In the genomic region with DNA sequence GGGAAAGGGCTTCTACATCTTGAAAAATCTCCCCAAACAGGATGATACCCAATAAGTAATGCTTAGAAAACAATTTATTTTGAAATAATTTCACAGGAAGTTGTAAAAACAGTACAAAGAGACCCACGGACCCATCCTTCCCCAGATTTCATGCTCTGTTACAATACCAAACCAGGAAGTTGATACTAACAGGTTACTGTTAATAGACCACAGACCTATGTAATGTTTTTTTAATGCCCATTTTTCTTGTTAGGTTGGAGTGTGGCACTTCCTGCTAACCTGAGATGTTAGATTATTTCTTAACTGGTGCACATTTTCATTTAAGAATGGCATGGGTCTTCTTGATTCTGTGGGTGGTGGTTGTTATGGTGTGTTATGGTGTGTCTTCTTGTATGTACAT, we compare ENCODE assay signal across 13 cellular contexts. TPM values are rescaled to one million over a fixed set of nuclear protein-coding genes. Genes with fewer than 3 reads are reported as not detected.
A peak's percentile ranks its signal among the peaks of the same experiment; 100 is the strongest.
DNase-seq lines count a peak whose midpoint lies in the region; ATAC-seq, FAIRE-seq and TF ChIP-seq lines count a peak whose summit lies in the region.
"Had no signal": no experiment of that assay in that cellular context is flagged by ENCODE, and none has a peak within 500 bp of the region (broad histone marks: within the 10 kb centered on the region; RNA-seq: fewer than 3 reads in every experiment).

No MANE protein-coding gene starts in this region.

- peak overlapping the region; percentile 91 for H3K4me2 ChIP-seq in OCI-LY7 (ENCODE audit: low read length)
- H3K4me2 ChIP-seq: hepatocyte had no signal

- TF ChIP-seq CTCF in OCI-LY7 (conservative IDR thresholded peaks at IDR 0.05; ENCODE audit: low read length) (no peak), foreskin keratinocyte (conservative IDR thresholded peaks at IDR 0.05) (no peak), kidney (IDR thresholded peaks at IDR 0.05; ENCODE audit: borderline replicate concordance, extremely low read depth, insufficient read depth) (no peak), osteocyte (IDR thresholded peaks at IDR 0.05) (no peak)

- no peaks in the 10 kb centered on the region for H3K36me3 Mint-ChIP-seq in osteocyte (ENCODE audit: unreplicated experiment)

- DNase-seq in AML-193 (lab: John Stamatoyannopoulos, UW) = peak; percentile 43 to 68
- peak; percentile 59 for DNase-seq in OCI-LY7 (ENCODE audit: low spot score)
- DNase-seq in foreskin keratinocyte = no peak
- no peak for DNase-seq in 8988T
- no peak for DNase-seq in kidney
- DNase-seq in osteocyte (ENCODE audit: extremely low spot score, unreplicated experiment) = no peak
- DNase-seq in NCI-H187 (lab: John Stamatoyannopoulos, UW) = no peak
- DNase-seq: stimulated activated CD4-positive, alpha-beta T cell treated with anti-CD3 and anti-CD28 coated beads, Interleukin-2, amount 100 ng/mL, for 48 hours had no signal

- H3K4me3 ChIP-seq in OCI-LY7 (ENCODE audit: low read depth, low read length, poor library complexity, severe bottlenecking) (peak overlapping the region; percentile 51), kidney (ENCODE audit: low read length in 2 of 2) (no peak overlapping the region)
- H3K4me3 ChIP-seq: hepatocyte, SK-N-MC, tibial nerve had no signal

- H3K9me3 Mint-ChIP-seq in osteocyte (ENCODE audit: unreplicated experiment) = peaks cover 11% of the 10 kb centered on the region

- H3K4me1 Mint-ChIP-seq in osteocyte (ENCODE audit: unreplicated experiment) = peaks cover 15% of the 10 kb centered on the region

- no peak overlapping the region for H3K9ac ChIP-seq in kidney (ENCODE audit: low read length in 2 of 2)

- H3K27ac ChIP-seq in OCI-LY7 (ENCODE audit: low read depth, low read length, poor library complexity, severe bottlenecking) (peak overlapping the region; percentile 95), foreskin keratinocyte (peak overlapping the region; percentile 22), kidney (ENCODE audit: low read depth in 2 of 2, low read length in 2 of 2) (no peak overlapping the region)
- H3K27ac ChIP-seq: hepatocyte, SK-N-MC had no signal

- BruUV-seq in OCI-LY7 (replicated peaks; lab: Mats Ljungman, UMichigan) = no TSS peak

- peaks cover 78% of the 10 kb centered on the region; the same call in 1 of the 2 replicates for H3K79me2 ChIP-seq in OCI-LY7 (ENCODE audit: insufficient read depth, low read depth, low read length)

- peaks cover 24% of the 10 kb centered on the region for H3K9me3 ChIP-seq in OCI-LY7 (ENCODE audit: low read length)
- H3K9me3 ChIP-seq in kidney (ENCODE audit: control insufficient read depth in 1 of 2, low read length in 2 of 2) = peaks cover 0 to 10% of the 10 kb centered on the region in 2 donors

- no peaks in the 10 kb centered on the region for H3K9me2 ChIP-seq in OCI-LY7 (ENCODE audit: insufficient read depth, low read length)

- intact Hi-C loops in OCI-LY7 (cut with micrococcal nuclease; ENCODE audit: unreplicated experiment) (no loop called here), kidney (cut with DNase I) (no loop called here)

- no peak overlapping the region; the same call in 1 of the 2 replicates for H2AFZ ChIP-seq in OCI-LY7 (ENCODE audit: low read length)
- H2AFZ ChIP-seq: hepatocyte had no signal

- CTCF ChIA-PET in OCI-LY7 (lab: Charles Lee; ENCODE audit: unreplicated experiment) = no interaction called here

- H3K27me3 Mint-ChIP-seq in osteocyte (ENCODE audit: unreplicated experiment) = no peaks in the 10 kb centered on the region

- H3K36me3 ChIP-seq in OCI-LY7 (ENCODE audit: insufficient read depth, low read length) (peaks cover 30% of the 10 kb centered on the region), kidney (ENCODE audit: control insufficient read depth in 1 of 2, insufficient read depth in 2 of 2, low read length in 2 of 2) (no peaks in the 10 kb centered on the region)
- H3K36me3 ChIP-seq: tibial nerve had no signal

- H3K27ac Mint-ChIP-seq in osteocyte (ENCODE audit: unreplicated experiment) = no peak overlapping the region

- H3K4me1 ChIP-seq in OCI-LY7 (ENCODE audit: insufficient read depth, low read length, poor library complexity, severe bottlenecking) (peaks cover 59% of the 10 kb centered on the region), foreskin keratinocyte (peaks cover 23% of the 10 kb centered on the region), kidney (ENCODE audit: control insufficient read depth in 1 of 2, insufficient read depth in 1 of 2, low read depth in 1 of 2, low read length in 2 of 2) (peaks cover 6 to 10% of the 10 kb centered on the region in 2 donors)

- no peaks in the 10 kb centered on the region for H3K27me3 ChIP-seq in foreskin keratinocyte
- H3K27me3 ChIP-seq: hepatocyte, tibial nerve had no signal

- POLR2A ChIA-PET in OCI-LY7 (lab: Charles Lee) = interaction anchor here (1.0 to 1.5 kb wide), 4 partner anchors 10 to 114 kb away, joined by 3 to 7 read pairs (median 4); no protein-coding TSS in a partner anchor

- FAIRE-seq in kidney (lab: Jason Lieb, UNC) = no peak
- FAIRE-seq: H1 had no signal

- H3K4me3 Mint-ChIP-seq in osteocyte (ENCODE audit: unreplicated experiment) = no peak overlapping the region

- peak; percentile 33 for ATAC-seq in GM18511 (IDR thresholded peaks at IDR 0.05; ENCODE audit: unreplicated experiment)
- ATAC-seq in foreskin keratinocyte = peak; percentile 13

- H4K20me1 ChIP-seq in OCI-LY7 (ENCODE audit: insufficient read depth, low read length) = no peaks in the 10 kb centered on the region

RNA-seq across cellular contexts. Expression of gene MGAT5, which starts 21.4 kb away (rescaled TPM):
- 39.1 and 60.8 TPM in 2 replicates for total RNA-seq in OCI-LY7 (2014; rRNA removed; shearing (Covaris generic))
- total RNA-seq in OCI-LY7 (2022) (58.4 and 68.0 TPM in 2 replicates), foreskin keratinocyte (60.2 and 83.1 TPM in 2 replicates), kidney (40.9 TPM), osteocyte (22.6 and 23.8 TPM in 2 replicates)
- polyA plus RNA-seq in foreskin keratinocyte (11.9 and 14.6 TPM in 2 replicates), kidney (ENCODE audit: insufficient read depth, low read depth, low replicate concordance) (14.3 TPM)

Comparison
In these comparisons a context has a peak if more than half of its experiments do, and no peak if none do; other contexts are left out.
1. DNase-seq: peak in AML-193 (2 of 2) and OCI-LY7 (single experiment); none in foreskin keratinocyte (0 of 2), 8988T (single experiment), kidney (single experiment), osteocyte (single experiment) and NCI-H187 (0 of 2).
2. H3K27ac ChIP-seq: peak in OCI-LY7 (single experiment) and foreskin keratinocyte (single experiment); none in kidney (0 of 2).